In genomic region chr14:55026793-55027560, GRCh38 we compare ENCODE assay signal across 8 cellular contexts. TPM values are rescaled to one million over a fixed set of nuclear protein-coding genes. Genes with fewer than 3 reads are reported as not detected.
DNase-seq lines count a peak whose midpoint lies in the region; ATAC-seq, FAIRE-seq and TF ChIP-seq lines count a peak whose summit lies in the region.

Gene SOCS4 (plus strand): TSS chr14:55027236. CDS start chr14:55043042, 15,806 bp downstream.
Gene WDHD1 (minus strand): TSS chr14:55027099. CDS start chr14:55026787, 312 bp downstream.

- H3K27ac ChIP-seq in cardiac muscle cell (peak within 1 kb of the TSS; percentile 47), pancreas (peak within 1 kb of the TSS; percentile 63 to 83 (median 79)), tibial artery (peak within 1 kb of the TSS; percentile 77 to 83)

- no peaks in the 10 kb centered on the region for H3K27me3 ChIP-seq in cardiac muscle cell
- H3K27me3 ChIP-seq in pancreas: no peaks in the 10 kb centered on the region
- no peaks in the 10 kb centered on the region for H3K27me3 ChIP-seq in tibial artery

- peak; percentile 88 for TF ChIP-seq POLR2A in GM12891 (IDR thresholded peaks at IDR 0.05; ENCODE audit: low read depth, low read length)

- peak; percentile 86 for DNase-seq in GM12891 (ENCODE audit: insufficient read length, low spot score)
- peak; percentile 88 for DNase-seq in NCI-H1417 treated with DMSO at 0.1 percent for 48 hours (lab: John Stamatoyannopoulos, UW)
- peak; percentile 75 to 89 for DNase-seq in SW 1271 (lab: John Stamatoyannopoulos, UW)
- DNase-seq in activated naive CD8-positive, alpha-beta T cell treated with anti-CD3 and anti-CD28 coated beads, Interleukin-2, amount 50 U/mL, for 16 hours (ENCODE audit: low read depth, low spot score): peak; percentile 95
- peak; percentile 94 to 95 for DNase-seq in cardiac muscle cell (ENCODE audit: low read depth in 1 of 2, low spot score in 1 of 2)
- peak; percentile 94 to 99 (median 96) for DNase-seq in pancreas
- DNase-seq in tibial artery: peak; percentile 93 to 97

- ATAC-seq in HG02798 (IDR thresholded peaks at IDR 0.05; ENCODE audit: poor library complexity, unreplicated experiment) (peak; percentile 97), pancreas (peak; percentile 99 to 100 (median 100))

- WGBS in pancreas, 2 donors: 0% methylated on average over 54 to 55 of the region's 55 CpGs

- intact Hi-C loops in pancreas (cut with DNase I) (no loop called here), tibial artery (cut with DNase I; ENCODE audit: low total_unique reads) (no loop called here)

- TF ChIP-seq CTCF in cardiac muscle cell (IDR thresholded peaks at IDR 0.05; ENCODE audit: low read depth, low read length) (no peak), pancreas (IDR thresholded peaks at IDR 0.05) (no peak), tibial artery (IDR thresholded peaks at IDR 0.05) (peak; percentile 6 to 8)

- FAIRE-seq in GM12891 (lab: Jason Lieb, UNC) (peak; percentile 100), pancreas (lab: Jason Lieb, UNC) (no peak)

- no peaks in the 10 kb centered on the region for H3K36me3 ChIP-seq in cardiac muscle cell
- H3K36me3 ChIP-seq in pancreas: no peaks in the 10 kb centered on the region
- no peaks in the 10 kb centered on the region for H3K36me3 ChIP-seq in tibial artery

- H3K9me3 ChIP-seq in cardiac muscle cell (ENCODE audit: low read depth): no peaks in the 10 kb centered on the region
- no peaks in the 10 kb centered on the region for H3K9me3 ChIP-seq in pancreas
- H3K9me3 ChIP-seq in tibial artery: no peaks in the 10 kb centered on the region

- H3K4me1 ChIP-seq in cardiac muscle cell (ENCODE audit: low read depth): peaks cover 31% of the 10 kb centered on the region
- H3K4me1 ChIP-seq in pancreas: peaks cover 0 to 12% (median 10%) of the 10 kb centered on the region in 3 donors
- peaks cover 0 to 33% (median 18%) of the 10 kb centered on the region in 4 donors for H3K4me1 ChIP-seq in tibial artery

- H3K4me3 ChIP-seq in cardiac muscle cell (peak within 1 kb of the TSS; percentile 62), pancreas (peak within 1 kb of the TSS; percentile 60 to 80 (median 63)), tibial artery (peak within 1 kb of the TSS; percentile 83 to 84)

TF ChIP-seq in GM12891, 5 proteins besides CTCF, POLR2A, EP300 and RAD21:
- TF ChIP-seq POU2F2 (IDR thresholded peaks at IDR 0.05; ENCODE audit: low read depth, low read length) (peak; percentile 79), PAX5 (IDR thresholded peaks at IDR 0.05; ENCODE audit: insufficient read depth, low read length, severe bottlenecking) (peak; percentile 99), SPI1 (IDR thresholded peaks at IDR 0.05; ENCODE audit: low read depth, low read length) (peak; percentile 73), POLR2AphosphoS5 (IDR thresholded peaks at IDR 0.05; ENCODE audit: low read depth, low read length) (peak; percentile 79), TAF1 (IDR thresholded peaks at IDR 0.05; ENCODE audit: low read depth, low read length) (no peak; the same call in 1 of the 2 replicates)
TF ChIP-seq in GM12891: peak in this region for 4.

RNA-seq across cellular contexts. Expression of gene SOCS4, which starts in this region (rescaled TPM):
- polyA plus RNA-seq in GM12891 (2012; ENCODE audit: low read depth, missing spikeins): 7.3 TPM
- total RNA-seq in cardiac muscle cell (6.0 and 8.5 TPM in 2 replicates), pancreas (10 to 100 TPM in 2 of 6 donors, 1 to 10 TPM in 4; 4.9 to 13.4 (median 6.5) TPM)
- polyA plus RNA-seq in cardiac muscle cell (6.5 and 8.4 TPM in 2 replicates), pancreas (1 to 10 TPM; 2.4 to 4.9 TPM)

RNA-seq across cellular contexts. Expression of gene WDHD1, which starts in this region (rescaled TPM):
- 13.6 TPM for polyA plus RNA-seq in GM12891 (2012; ENCODE audit: low read depth, missing spikeins)
- total RNA-seq in cardiac muscle cell (4.9 and 5.4 TPM in 2 replicates), pancreas (1 to 10 TPM in 4 of 6 donors, under 1 TPM in 2; 0.46 to 2.3 (median 1.2) TPM)
- polyA plus RNA-seq in cardiac muscle cell (7.4 and 8.4 TPM in 2 replicates), pancreas (under 1 TPM; 0.45 to 0.57 TPM)

Comparison
In these comparisons a context has a peak if more than half of its experiments do, and no peak if none do; other contexts are left out.
1. Peak in every context shown above with its lines: DNase-seq, ATAC-seq, H3K4me3 ChIP-seq and H3K27ac ChIP-seq.
2. CTCF ChIP-seq: peak in tibial artery (2 of 2); none in cardiac muscle cell (single experiment) and pancreas (0 of 4).